ENCODE assay signal across 11 cellular contexts in genomic region chr12:57046947-57047890, GRCh38. TPM values are rescaled to one million over a fixed set of nuclear protein-coding genes. Genes with fewer than 3 reads are reported as not detected.
A peak's percentile ranks its signal among the peaks of the same experiment; 100 is the strongest.
DNase-seq lines count a peak whose midpoint lies in the region; ATAC-seq and TF ChIP-seq lines count a peak whose summit lies in the region.
"Had no signal": no experiment of that assay in that cellular context is flagged by ENCODE, and none has a peak within 500 bp of the region (broad histone marks: within the 10 kb centered on the region; RNA-seq: fewer than 3 reads in every experiment).

No MANE protein-coding gene starts in this region.

- DNase-seq in heart right ventricle (no peak), left ventricle myocardium inferior (no peak), immature natural killer cell (peak; percentile 55 to 65 (median 56)), substantia nigra (lab: John Stamatoyannopoulos, UW) (peak in 2 of 49 donors; percentile 22 to 34), KG1 (lab: John Stamatoyannopoulos, UW) (no peak), NCI-H82 (lab: John Stamatoyannopoulos, UW) (no peak)
- DNase-seq in activated CD4-positive, alpha-beta T cell treated with anti-CD3 and anti-CD28 coated beads, Interleukin-2, amount 50 U/mL, for 48 hours: peak; percentile 67 to 76
- DNase-seq: NCI-H2171 had no signal

- H3K36me3 Mint-ChIP-seq in immature natural killer cell: peaks cover 0 to 3% (median 0%) of the 10 kb centered on the region in 3 donors
- H3K36me3 Mint-ChIP-seq: type B pancreatic cell had no signal

- no peak for TF ChIP-seq CTCF in heart right ventricle (IDR thresholded peaks at IDR 0.05)
- TF ChIP-seq CTCF in left ventricle myocardium inferior (IDR thresholded peaks at IDR 0.05; ENCODE audit: borderline replicate concordance): no peak

- intact Hi-C loops in heart right ventricle (cut with DNase I): no loop called here
- intact Hi-C loops in left ventricle myocardium inferior (cut with micrococcal nuclease): no loop called here

- peaks cover 0 to 29% (median 0%) of the 10 kb centered on the region in 9 donors for H3K4me1 ChIP-seq in heart right ventricle
- no peaks in the 10 kb centered on the region for H3K4me1 ChIP-seq in left ventricle myocardium inferior

- H3K9me3 Mint-ChIP-seq in immature natural killer cell: no peaks in the 10 kb centered on the region
- H3K9me3 Mint-ChIP-seq: type B pancreatic cell had no signal

- peak overlapping the region; percentile 31 to 70 (median 59) for H3K4me3 Mint-ChIP-seq in immature natural killer cell
- H3K4me3 Mint-ChIP-seq: type B pancreatic cell had no signal

- H3K4me1 Mint-ChIP-seq in immature natural killer cell: peaks cover 25 to 42% of the 10 kb centered on the region in 2 donors

- no peaks in the 10 kb centered on the region for H3K9me3 ChIP-seq in heart right ventricle
- no peaks in the 10 kb centered on the region for H3K9me3 ChIP-seq in left ventricle myocardium inferior (replicated peaks)

- H3K4me3 ChIP-seq in heart right ventricle: no peak overlapping the region
- H3K4me3 ChIP-seq in left ventricle myocardium inferior: no peak overlapping the region

- H3K27me3 ChIP-seq in heart right ventricle (peaks cover 0 to 21% (median 6%) of the 10 kb centered on the region in 7 donors), left ventricle myocardium inferior (ENCODE audit: low read depth) (peaks cover 52% of the 10 kb centered on the region)

- H3K27ac Mint-ChIP-seq in immature natural killer cell: peak overlapping the region; percentile 1 to 65 (median 26)
- H3K27ac Mint-ChIP-seq: type B pancreatic cell had no signal

- H3K27ac ChIP-seq in heart right ventricle: peak overlapping the region in 3 of 10 donors; percentile 21 to 26 (median 26)
- no peak overlapping the region for H3K27ac ChIP-seq in left ventricle myocardium inferior (replicated peaks)
- peak overlapping the region; percentile 26 for H3K27ac ChIP-seq in substantia nigra (ENCODE audit: low read depth, low read length, poor library complexity, severe bottlenecking)

- H3K27me3 Mint-ChIP-seq in immature natural killer cell (ENCODE audit: low read depth in 3 of 3): peaks cover 6 to 16% (median 9%) of the 10 kb centered on the region in 3 donors

- no peaks in the 10 kb centered on the region for H3K36me3 ChIP-seq in heart right ventricle
- H3K36me3 ChIP-seq in left ventricle myocardium inferior: no peaks in the 10 kb centered on the region

- 72 to 82% methylated on average over 10 of the region's 10 CpGs for WGBS in heart right ventricle, 2 donors

- ATAC-seq in heart right ventricle: peak in 7 of 8 donors; percentile 24 to 73 (median 46)
- ATAC-seq in GM21529 (IDR thresholded peaks at IDR 0.05; ENCODE audit: unreplicated experiment): no peak

RNA-seq across cellular contexts. Expression of gene MYO1A, which starts 2.7 kb away (rescaled TPM):
- total RNA-seq in heart right ventricle (under 1 TPM in 1 of 10 donors, not detected in 9; 0.08 TPM), left ventricle myocardium inferior (not detected)
- polyA plus RNA-seq in heart right ventricle (under 1 TPM in 1 of 2 donors, not detected in 1; 0.01 TPM), immature natural killer cell (not detected)
- total RNA-seq: chondrocyte had no signal

RNA-seq across cellular contexts. Expression of gene TAC3, which starts 30.9 kb away (rescaled TPM):
- total RNA-seq in heart right ventricle (not detected), left ventricle myocardium inferior (not detected)
- polyA plus RNA-seq in heart right ventricle (not detected), immature natural killer cell (not detected)
- total RNA-seq: chondrocyte had no signal

RNA-seq across cellular contexts. Expression of gene NEMP1, which starts 31.4 kb away (rescaled TPM):
- total RNA-seq in heart right ventricle (1 to 10 TPM; 2.4 to 6.3 (median 3.9) TPM), left ventricle myocardium inferior (3.3 TPM)
- polyA plus RNA-seq in heart right ventricle (1 to 10 TPM; 1.1 to 2.9 TPM), immature natural killer cell (1 to 10 TPM; 1.6 to 4.1 (median 2.6) TPM)

RNA-seq across cellular contexts. Expression of gene ZBTB39, which starts 40.9 kb away (rescaled TPM):
- total RNA-seq in heart right ventricle (1 to 10 TPM; 2.7 to 4.3 (median 3.6) TPM), left ventricle myocardium inferior (2.7 TPM)
- polyA plus RNA-seq in heart right ventricle (1 to 10 TPM; 1.2 to 1.3 TPM), immature natural killer cell (1 to 10 TPM in 2 of 3 donors, not detected in 1; 1.1 to 2.6 TPM)

RNA-seq across cellular contexts. Expression of gene NAB2, which starts 41.7 kb away (rescaled TPM):
- total RNA-seq in heart right ventricle (10 to 100 TPM in 9 of 10 donors, 1 to 10 TPM in 1; 9.5 to 16.2 (median 12.0) TPM), left ventricle myocardium inferior (10.1 TPM)
- polyA plus RNA-seq in heart right ventricle (10 to 100 TPM; 15.0 to 20.2 TPM), immature natural killer cell (1 to 10 TPM; 1.0 to 2.7 (median 1.3) TPM)

Comparison
In these comparisons a context has a peak if more than half of its experiments do, and no peak if none do; other contexts are left out.
1. DNase-seq: peak in activated CD4-positive, alpha-beta T cell treated with anti-CD3 and anti-CD28 coated beads, Interleukin-2, amount 50 U/mL, for 48 hours (2 of 2) and immature natural killer cell (3 of 3); none in heart right ventricle (0 of 2), left ventricle myocardium inferior (single experiment), KG1 (single experiment) and NCI-H82 (single experiment).